ENCODE assay signal across 1 cellular context in genomic region chr19:57599761-57600383, GRCh38.
TF ChIP-seq lines count a peak whose summit lies in the region.

ZNF530 (plus strand) TSS chr19:57599885; CDS start chr19:57604346, 4,461 bp downstream.

TF ChIP-seq in HEK293, 187 proteins besides CTCF, POLR2A, EP300 and RAD21 (continued from another document and continues in another):
- TF ChIP-seq BCL11B (tag by site-specific recombination; IDR thresholded peaks at IDR 0.05; ENCODE audit: low read depth) (no peak), ZNF600 (tag by site-specific recombination; IDR thresholded peaks at IDR 0.05) (no peak; the same call in 1 of the 2 replicates), GLI2 (tag by site-specific recombination; IDR thresholded peaks at IDR 0.05; ENCODE audit: borderline replicate concordance, low read depth) (no peak), HOXC10 (CRISPR knock-in tag; IDR thresholded peaks at IDR 0.05) (peak; percentile 72), ZNF530 (tag by site-specific recombination; IDR thresholded peaks at IDR 0.05; ENCODE audit: low read depth) (no peak), KLF10 (tag by site-specific recombination; IDR thresholded peaks at IDR 0.05) (0 out of 2 replicates have a peak, but pooled peaks have one; percentile 50), ZNF391 (tag by site-specific recombination; IDR thresholded peaks at IDR 0.05; ENCODE audit: borderline replicate concordance, low read depth) (0 out of 2 replicates have a peak, but pooled peaks have one; percentile 50), ZNF140 (tag by site-specific recombination; IDR thresholded peaks at IDR 0.05) (no peak), ZNF518A (tag by site-specific recombination; conservative IDR thresholded peaks at IDR 0.05; ENCODE audit: low read depth) (peak; percentile 97), ZNF629 (tag by site-specific recombination; IDR thresholded peaks at IDR 0.05) (peak; percentile 60), ZNF354C (tag by site-specific recombination; IDR thresholded peaks at IDR 0.05; ENCODE audit: borderline replicate concordance, low read depth) (no peak), ZNF2 (tag by site-specific recombination; IDR thresholded peaks at IDR 0.05) (no peak; the same call in 1 of the 2 replicates), ZNF214 (tag by site-specific recombination; IDR thresholded peaks at IDR 0.05; ENCODE audit: borderline replicate concordance) (no peak; the same call in 1 of the 2 replicates), ZNF202 (tag by site-specific recombination; IDR thresholded peaks at IDR 0.05; ENCODE audit: borderline replicate concordance) (no peak), ZNF776 (tag by site-specific recombination; IDR thresholded peaks at IDR 0.05; ENCODE audit: borderline replicate concordance) (no peak), MEIS1 (CRISPR knock-in tag; IDR thresholded peaks at IDR 0.05; ENCODE audit: borderline replicate concordance) (no peak), ZNF664 (tag by site-specific recombination; IDR thresholded peaks at IDR 0.05) (no peak), ZNF239 (tag by site-specific recombination; IDR thresholded peaks at IDR 0.05) (no peak), ZNF350 (tag by site-specific recombination; IDR thresholded peaks at IDR 0.05) (peak; percentile 67; the same call in 1 of the 2 replicates), ZNF16 (tag by site-specific recombination; IDR thresholded peaks at IDR 0.05; ENCODE audit: low read depth) (no peak), ZNF76 (tag by site-specific recombination; IDR thresholded peaks at IDR 0.05; ENCODE audit: borderline replicate concordance, low read depth) (peak; percentile 83), ZNF529 (tag by site-specific recombination; IDR thresholded peaks at IDR 0.05; ENCODE audit: insufficient replicate concordance) (no peak), ZNF48 (tag by site-specific recombination; IDR thresholded peaks at IDR 0.05) (no peak), ZNF274 (IDR thresholded peaks at IDR 0.05; ENCODE audit: low read length) (no peak), ZNF274 (tag by site-specific recombination; IDR thresholded peaks at IDR 0.05; ENCODE audit: borderline replicate concordance) (no peak), ZSCAN23 (tag by site-specific recombination; IDR thresholded peaks at IDR 0.05) (no peak), ZNF654 (tag by site-specific recombination; IDR thresholded peaks at IDR 0.05; ENCODE audit: low read depth) (no peak), ZNF621 (tag by site-specific recombination; IDR thresholded peaks at IDR 0.05) (no peak), ZNF132 (tag by site-specific recombination; IDR thresholded peaks at IDR 0.05; ENCODE audit: borderline replicate concordance) (no peak), ZNF341 (tag by site-specific recombination; IDR thresholded peaks at IDR 0.05; ENCODE audit: low read depth) (no peak; the same call in 1 of the 2 replicates), KLF8 (tag by site-specific recombination; IDR thresholded peaks at IDR 0.05) (peak; percentile 70; the same call in 1 of the 2 replicates), ZBTB21 (tag by site-specific recombination; IDR thresholded peaks at IDR 0.05) (0 out of 2 replicates have a peak, but pooled peaks have one; percentile 36), ZNF704 (tag by site-specific recombination; IDR thresholded peaks at IDR 0.05) (no peak), ZNF37A (tag by site-specific recombination; IDR thresholded peaks at IDR 0.05) (peak; percentile 59; the same call in 1 of the 2 replicates), ZXDB (tag by site-specific recombination; IDR thresholded peaks at IDR 0.05) (peak; percentile 60), GFI1B (tag by site-specific recombination; IDR thresholded peaks at IDR 0.05) (no peak), ZBTB48 (tag by site-specific recombination; IDR thresholded peaks at IDR 0.05) (no peak; the same call in 1 of the 2 replicates)
- TF ChIP-seq, protein P1, sequence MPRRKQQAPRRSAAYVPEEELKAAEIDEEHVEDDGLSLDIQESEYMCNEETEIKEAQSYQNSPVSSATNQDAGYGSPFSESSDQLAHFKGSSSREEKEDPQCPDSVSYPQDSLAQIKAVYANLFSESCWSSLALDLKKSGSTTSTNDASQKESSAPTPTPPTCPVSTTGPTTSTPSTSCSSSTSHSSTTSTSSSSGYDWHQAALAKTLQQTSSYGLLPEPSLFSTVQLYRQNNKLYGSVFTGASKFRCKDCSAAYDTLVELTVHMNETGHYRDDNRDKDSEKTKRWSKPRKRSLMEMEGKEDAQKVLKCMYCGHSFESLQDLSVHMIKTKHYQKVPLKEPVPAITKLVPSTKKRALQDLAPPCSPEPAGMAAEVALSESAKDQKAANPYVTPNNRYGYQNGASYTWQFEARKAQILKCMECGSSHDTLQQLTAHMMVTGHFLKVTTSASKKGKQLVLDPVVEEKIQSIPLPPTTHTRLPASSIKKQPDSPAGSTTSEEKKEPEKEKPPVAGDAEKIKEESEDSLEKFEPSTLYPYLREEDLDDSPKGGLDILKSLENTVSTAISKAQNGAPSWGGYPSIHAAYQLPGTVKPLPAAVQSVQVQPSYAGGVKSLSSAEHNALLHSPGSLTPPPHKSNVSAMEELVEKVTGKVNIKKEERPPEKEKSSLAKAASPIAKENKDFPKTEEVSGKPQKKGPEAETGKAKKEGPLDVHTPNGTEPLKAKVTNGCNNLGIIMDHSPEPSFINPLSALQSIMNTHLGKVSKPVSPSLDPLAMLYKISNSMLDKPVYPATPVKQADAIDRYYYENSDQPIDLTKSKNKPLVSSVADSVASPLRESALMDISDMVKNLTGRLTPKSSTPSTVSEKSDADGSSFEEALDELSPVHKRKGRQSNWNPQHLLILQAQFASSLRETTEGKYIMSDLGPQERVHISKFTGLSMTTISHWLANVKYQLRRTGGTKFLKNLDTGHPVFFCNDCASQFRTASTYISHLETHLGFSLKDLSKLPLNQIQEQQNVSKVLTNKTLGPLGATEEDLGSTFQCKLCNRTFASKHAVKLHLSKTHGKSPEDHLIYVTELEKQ (tag by site-specific recombination; IDR thresholded peaks at IDR 0.05; ENCODE audit: borderline replicate concordance) = peak; percentile 37; the same call in 1 of the 2 replicates
- TF ChIP-seq, protein P2, sequence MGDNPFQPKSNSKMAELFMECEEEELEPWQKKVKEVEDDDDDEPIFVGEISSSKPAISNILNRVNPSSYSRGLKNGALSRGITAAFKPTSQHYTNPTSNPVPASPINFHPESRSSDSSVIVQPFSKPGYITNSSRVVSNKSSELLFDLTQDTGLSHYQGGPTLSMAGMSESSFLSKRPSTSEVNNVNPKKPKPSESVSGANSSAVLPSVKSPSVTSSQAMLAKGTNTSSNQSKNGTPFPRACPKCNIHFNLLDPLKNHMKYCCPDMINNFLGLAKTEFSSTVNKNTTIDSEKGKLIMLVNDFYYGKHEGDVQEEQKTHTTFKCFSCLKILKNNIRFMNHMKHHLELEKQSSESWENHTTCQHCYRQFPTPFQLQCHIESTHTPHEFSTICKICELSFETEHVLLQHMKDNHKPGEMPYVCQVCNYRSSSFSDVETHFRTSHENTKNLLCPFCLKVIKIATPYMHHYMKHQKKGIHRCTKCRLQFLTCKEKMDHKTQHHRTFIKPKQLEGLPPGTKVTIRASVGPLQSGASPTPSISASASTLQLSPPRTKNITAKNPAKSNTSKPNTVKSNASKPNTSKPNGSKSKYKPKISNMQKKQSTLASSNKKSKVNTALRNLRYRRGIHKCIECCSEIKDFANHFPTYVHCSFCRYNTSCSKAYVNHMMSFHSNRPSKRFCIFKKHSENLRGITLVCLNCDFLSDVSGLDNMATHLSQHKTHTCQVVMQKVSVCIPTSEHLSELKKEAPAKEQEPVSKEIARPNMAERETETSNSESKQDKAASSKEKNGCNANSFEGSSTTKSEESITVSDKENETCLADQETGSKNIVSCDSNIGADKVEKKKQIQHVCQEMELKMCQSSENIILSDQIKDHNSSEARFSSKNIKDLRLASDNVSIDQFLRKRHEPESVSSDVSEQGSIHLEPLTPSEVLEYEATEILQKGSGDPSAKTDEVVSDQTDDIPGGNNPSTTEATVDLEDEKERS (tag by site-specific recombination; IDR thresholded peaks at IDR 0.05) = peak; percentile 36; the same call in 1 of the 2 replicates
- TF ChIP-seq, protein P3, sequence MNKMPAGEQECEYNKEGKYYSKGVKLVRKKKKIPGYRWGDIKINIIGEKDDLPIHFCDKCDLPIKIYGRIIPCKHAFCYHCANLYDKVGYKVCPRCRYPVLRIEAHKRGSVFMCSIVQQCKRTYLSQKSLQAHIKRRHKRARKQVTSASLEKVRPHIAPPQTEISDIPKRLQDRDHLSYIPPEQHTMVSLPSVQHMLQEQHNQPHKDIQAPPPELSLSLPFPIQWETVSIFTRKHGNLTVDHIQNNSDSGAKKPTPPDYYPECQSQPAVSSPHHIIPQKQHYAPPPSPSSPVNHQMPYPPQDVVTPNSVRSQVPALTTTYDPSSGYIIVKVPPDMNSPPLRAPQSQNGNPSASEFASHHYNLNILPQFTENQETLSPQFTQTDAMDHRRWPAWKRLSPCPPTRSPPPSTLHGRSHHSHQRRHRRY (tag by site-specific recombination; IDR thresholded peaks at IDR 0.05) = no peak
- TF ChIP-seq, protein P4, sequence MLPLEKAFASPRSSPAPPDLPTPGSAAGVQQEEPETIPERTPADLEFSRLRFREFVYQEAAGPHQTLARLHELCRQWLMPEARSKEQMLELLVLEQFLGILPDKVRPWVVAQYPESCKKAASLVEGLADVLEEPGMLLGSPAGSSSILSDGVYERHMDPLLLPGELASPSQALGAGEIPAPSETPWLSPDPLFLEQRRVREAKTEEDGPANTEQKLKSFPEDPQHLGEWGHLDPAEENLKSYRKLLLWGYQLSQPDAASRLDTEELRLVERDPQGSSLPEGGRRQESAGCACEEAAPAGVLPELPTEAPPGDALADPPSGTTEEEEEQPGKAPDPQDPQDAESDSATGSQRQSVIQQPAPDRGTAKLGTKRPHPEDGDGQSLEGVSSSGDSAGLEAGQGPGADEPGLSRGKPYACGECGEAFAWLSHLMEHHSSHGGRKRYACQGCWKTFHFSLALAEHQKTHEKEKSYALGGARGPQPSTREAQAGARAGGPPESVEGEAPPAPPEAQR (tag by site-specific recombination; IDR thresholded peaks at IDR 0.05) = no peak
- TF ChIP-seq, protein P5, sequence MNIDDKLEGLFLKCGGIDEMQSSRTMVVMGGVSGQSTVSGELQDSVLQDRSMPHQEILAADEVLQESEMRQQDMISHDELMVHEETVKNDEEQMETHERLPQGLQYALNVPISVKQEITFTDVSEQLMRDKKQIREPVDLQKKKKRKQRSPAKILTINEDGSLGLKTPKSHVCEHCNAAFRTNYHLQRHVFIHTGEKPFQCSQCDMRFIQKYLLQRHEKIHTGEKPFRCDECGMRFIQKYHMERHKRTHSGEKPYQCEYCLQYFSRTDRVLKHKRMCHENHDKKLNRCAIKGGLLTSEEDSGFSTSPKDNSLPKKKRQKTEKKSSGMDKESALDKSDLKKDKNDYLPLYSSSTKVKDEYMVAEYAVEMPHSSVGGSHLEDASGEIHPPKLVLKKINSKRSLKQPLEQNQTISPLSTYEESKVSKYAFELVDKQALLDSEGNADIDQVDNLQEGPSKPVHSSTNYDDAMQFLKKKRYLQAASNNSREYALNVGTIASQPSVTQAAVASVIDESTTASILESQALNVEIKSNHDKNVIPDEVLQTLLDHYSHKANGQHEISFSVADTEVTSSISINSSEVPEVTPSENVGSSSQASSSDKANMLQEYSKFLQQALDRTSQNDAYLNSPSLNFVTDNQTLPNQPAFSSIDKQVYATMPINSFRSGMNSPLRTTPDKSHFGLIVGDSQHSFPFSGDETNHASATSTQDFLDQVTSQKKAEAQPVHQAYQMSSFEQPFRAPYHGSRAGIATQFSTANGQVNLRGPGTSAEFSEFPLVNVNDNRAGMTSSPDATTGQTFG (tag by site-specific recombination; IDR thresholded peaks at IDR 0.05; ENCODE audit: borderline replicate concordance) = no peak
- TF ChIP-seq, protein P6, sequence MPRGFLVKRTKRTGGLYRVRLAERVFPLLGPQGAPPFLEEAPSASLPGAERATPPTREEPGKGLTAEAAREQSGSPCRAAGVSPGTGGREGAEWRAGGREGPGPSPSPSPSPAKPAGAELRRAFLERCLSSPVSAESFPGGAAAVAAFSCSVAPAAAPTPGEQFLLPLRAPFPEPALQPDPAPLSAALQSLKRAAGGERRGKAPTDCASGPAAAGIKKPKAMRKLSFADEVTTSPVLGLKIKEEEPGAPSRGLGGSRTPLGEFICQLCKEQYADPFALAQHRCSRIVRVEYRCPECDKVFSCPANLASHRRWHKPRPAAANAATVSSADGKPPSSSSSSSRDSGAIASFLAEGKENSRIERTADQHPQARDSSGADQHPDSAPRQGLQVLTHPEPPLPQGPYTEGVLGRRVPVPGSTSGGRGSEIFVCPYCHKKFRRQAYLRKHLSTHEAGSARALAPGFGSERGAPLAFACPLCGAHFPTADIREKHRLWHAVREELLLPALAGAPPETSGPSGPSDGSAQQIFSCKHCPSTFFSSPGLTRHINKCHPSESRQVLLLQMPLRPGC (tag by site-specific recombination; IDR thresholded peaks at IDR 0.05) = no peak
